1 cellular context compared by ENCODE assay signal in genomic region chr3:134667461-134667860, GRCh38.
TF ChIP-seq lines count a peak whose summit lies in the region.

No MANE protein-coding gene starts in this region.

TF ChIP-seq in SK-N-SH, 30 proteins besides CTCF, POLR2A, EP300 and RAD21 (continued from another document):
- TF ChIP-seq ZBTB33 (IDR thresholded peaks at IDR 0.05; ENCODE audit: borderline replicate concordance, low read depth) (no peak), NRF1 (IDR thresholded peaks at IDR 0.05; ENCODE audit: low read depth, low read length) (no peak), REST (IDR thresholded peaks at IDR 0.05; ENCODE audit: low read depth, low read length) (no peak), IRF3 (IDR thresholded peaks at IDR 0.05; ENCODE audit: low read depth, low read length) (no peak), TEAD4 (IDR thresholded peaks at IDR 0.05; ENCODE audit: borderline replicate concordance, insufficient read depth) (no peak), CHD2 (IDR thresholded peaks at IDR 0.05; ENCODE audit: low read length, partially characterized antibody) (no peak), USF1 (IDR thresholded peaks at IDR 0.05; ENCODE audit: borderline replicate concordance, low read depth) (no peak), EZH2phosphoT487 (IDR thresholded peaks at IDR 0.05; ENCODE audit: borderline replicate concordance, low read depth) (no peak), NFIC (IDR thresholded peaks at IDR 0.05; ENCODE audit: borderline replicate concordance) (no peak), RCOR1 (IDR thresholded peaks at IDR 0.05; ENCODE audit: low read length) (no peak)
